Comparison of ENCODE assay signal across 10 cellular contexts in genomic region chr5:172721455-172722308, GRCh38. TPM values are rescaled to one million over a fixed set of nuclear protein-coding genes. Genes with fewer than 3 reads are reported as not detected.
DNase-seq lines count a peak whose midpoint lies in the region; ATAC-seq and TF ChIP-seq lines count a peak whose summit lies in the region.
"Had no signal": no experiment of that assay in that cellular context is flagged by ENCODE, and none has a peak within 500 bp of the region (broad histone marks: within the 10 kb centered on the region; RNA-seq: fewer than 3 reads in every experiment).

No MANE protein-coding gene starts in this region.

- no peaks in the 10 kb centered on the region for H3K27me3 Mint-ChIP-seq in T-cell
- peaks cover 15% of the 10 kb centered on the region for H3K27me3 Mint-ChIP-seq in neural progenitor cell (ENCODE audit: insufficient read depth, low read depth)

- CTCF ChIA-PET in A673 (lab: Charles Lee) (interaction anchor here (2.2 kb wide), 1 partner anchor 14 kb away, joined by 5 read pairs; no protein-coding TSS in a partner anchor), T-cell (lab: Charles Lee) (interaction anchor here in 1 of 2 donors (0.5 kb wide), 1 partner anchor 172 kb away, joined by 3 read pairs; no protein-coding TSS in a partner anchor)

- peak in 2 of 4 experiments; percentile 11 to 12 for ATAC-seq in T-cell (replicated peaks in 1 of 4)
- no peak for ATAC-seq in GM18858 (IDR thresholded peaks at IDR 0.05; ENCODE audit: unreplicated experiment)

- H3F3A ChIP-seq in neural progenitor cell (ENCODE audit: low read depth): no peaks in the 10 kb centered on the region

- POLR2A ChIA-PET in A673 (lab: Charles Lee; ENCODE audit: low non-redundant PET): no interaction called here
- POLR2A ChIA-PET in T-cell (lab: Charles Lee): interaction anchor here in 1 of 2 donors (0.7 kb wide), 1 partner anchor 209 kb away, joined by 4 read pairs; no protein-coding TSS in a partner anchor

- H3K9ac ChIP-seq in neural progenitor cell: no peak overlapping the region

- peak; percentile 37 for DNase-seq in A673 (ENCODE audit: low spot score)
- no peak for DNase-seq in T-cell
- peak; percentile 84 for DNase-seq in fibroblast of peridontal ligament (ENCODE audit: extremely low read depth)
- DNase-seq in osteoblast (ENCODE audit: insufficient read length, low spot score, missing footprints): peak; percentile 68
- no peak for DNase-seq in DMS53 treated with DMSO at 0.1 percent for 48 hours (lab: John Stamatoyannopoulos, UW; ENCODE audit: unreplicated experiment)
- DNase-seq in retina: no peak
- DNase-seq in neural progenitor cell (ENCODE audit: low spot score): no peak

- H3K9me3 ChIP-seq in A673 (ENCODE audit: low read depth, low read length, poor library complexity, severe bottlenecking) (no peaks in the 10 kb centered on the region), osteoblast (ENCODE audit: low read depth, low read length) (no peaks in the 10 kb centered on the region), neural progenitor cell (ENCODE audit: low read depth) (no peaks in the 10 kb centered on the region)

- no peaks in the 10 kb centered on the region for H3K27me3 ChIP-seq in A673 (replicated peaks; ENCODE audit: insufficient read depth, low read depth, low read length, poor library complexity)
- H3K27me3 ChIP-seq in osteoblast (ENCODE audit: insufficient read depth, low read length): no peaks in the 10 kb centered on the region
- peaks cover 67% of the 10 kb centered on the region for H3K27me3 ChIP-seq in neural progenitor cell

- TF ChIP-seq CTCF in A673 (conservative IDR thresholded peaks at IDR 0.05; ENCODE audit: low read depth, low read length) (no peak), osteoblast (IDR thresholded peaks at IDR 0.05; ENCODE audit: extremely low read depth, low read depth, low read length) (no peak), neural progenitor cell (IDR thresholded peaks at IDR 0.05) (no peak)

- H3K36me3 Mint-ChIP-seq in T-cell (no peaks in the 10 kb centered on the region), neural progenitor cell (no peaks in the 10 kb centered on the region)

- H3K36me3 ChIP-seq in A673 (ENCODE audit: insufficient read depth, low read length, poor library complexity, severe bottlenecking) (no peaks in the 10 kb centered on the region), osteoblast (ENCODE audit: insufficient read depth, low read length) (no peaks in the 10 kb centered on the region), neural progenitor cell (no peaks in the 10 kb centered on the region)

- H3K4me1 ChIP-seq in A673 (ENCODE audit: insufficient read depth, low read length, poor library complexity, severe bottlenecking): peaks cover 18% of the 10 kb centered on the region
- H3K4me1 ChIP-seq in osteoblast (ENCODE audit: insufficient read depth, low read length): peaks cover 18% of the 10 kb centered on the region
- H3K4me1 ChIP-seq in neural progenitor cell: no peaks in the 10 kb centered on the region

- H3K4me1 Mint-ChIP-seq in T-cell: peaks cover 7 to 22% (median 21%) of the 10 kb centered on the region in 3 donors
- peaks cover 10% of the 10 kb centered on the region for H3K4me1 Mint-ChIP-seq in neural progenitor cell

- H3K9me3 Mint-ChIP-seq in T-cell (no peaks in the 10 kb centered on the region), neural progenitor cell (no peaks in the 10 kb centered on the region)
- H3K9me3 Mint-ChIP-seq: T-helper 2 cell treated with Interferon-gamma antibody and Interleukin-4, amounts not matched to agents 5 μg/mL and 100 μg/mL, for 36 hours had no signal

- H4K20me1 ChIP-seq in osteoblast (ENCODE audit: insufficient read depth, low read length): no peaks in the 10 kb centered on the region
- H4K20me1 ChIP-seq in neural progenitor cell (ENCODE audit: low read depth): no peaks in the 10 kb centered on the region

- H3K79me2 ChIP-seq in osteoblast (ENCODE audit: insufficient read depth, low read length) (no peaks in the 10 kb centered on the region), neural progenitor cell (ENCODE audit: low read depth) (no peaks in the 10 kb centered on the region)

- peak overlapping the region; percentile 55 to 71 for H3K27ac Mint-ChIP-seq in T-cell
- no peak overlapping the region for H3K27ac Mint-ChIP-seq in neural progenitor cell
- H3K27ac Mint-ChIP-seq: T-helper 2 cell treated with Interferon-gamma antibody and Interleukin-4, amounts not matched to agents 5 μg/mL and 100 μg/mL, for 36 hours had no signal

- H3K4me2 ChIP-seq in osteoblast (ENCODE audit: insufficient read depth, low read length) (peak overlapping the region; percentile 57), neural progenitor cell (no peak overlapping the region)

- no TSS peak for BruUV-seq in A673 (replicated peaks; lab: Mats Ljungman, UMichigan)

- H2AFZ ChIP-seq in osteoblast (ENCODE audit: low read length): peak overlapping the region; percentile 11
- no peak overlapping the region for H2AFZ ChIP-seq in neural progenitor cell (replicated peaks)

- peak overlapping the region in 1 of 3 donors; percentile 13 for H3K4me3 Mint-ChIP-seq in T-cell
- H3K4me3 Mint-ChIP-seq in neural progenitor cell: no peak overlapping the region
- H3K4me3 Mint-ChIP-seq: T-helper 2 cell treated with Interferon-gamma antibody and Interleukin-4, amounts not matched to agents 5 μg/mL and 100 μg/mL, for 36 hours had no signal

- H3K27ac ChIP-seq in A673 (ENCODE audit: low read depth, low read length, poor library complexity, severe bottlenecking): no peak overlapping the region
- no peak overlapping the region for H3K27ac ChIP-seq in osteoblast (ENCODE audit: low read depth, low read length)
- no peak overlapping the region for H3K27ac ChIP-seq in neural progenitor cell
- H3K27ac ChIP-seq: HL-60 had no signal

- intact Hi-C loops in A673 (cut with micrococcal nuclease; ENCODE audit: unreplicated experiment): no loop called here

- H3K4me3 ChIP-seq in A673 (ENCODE audit: low read depth, low read length, poor library complexity, severe bottlenecking) (no peak overlapping the region), osteoblast (ENCODE audit: insufficient read depth, low read length) (peak overlapping the region; percentile 33), neural progenitor cell (no peak overlapping the region)

RNA-seq across cellular contexts. Expression of gene DUSP1, which starts 49.3 kb away (rescaled TPM):
- 11.3 and 13.1 TPM in 2 replicates for total RNA-seq in A673 (2021)
- 1,000 to 10,000 TPM in 2 of 5 donors, 10 to 100 TPM in 3; 22.6 to 1,564 (median 28.9) TPM for total RNA-seq in T-cell
- total RNA-seq in osteoblast: 69.2 and 74.6 TPM in 2 replicates
- total RNA-seq in neural progenitor cell (ENCODE audit: low replicate concordance): 4.2 and 12.8 TPM in 2 replicates

Comparison
In these comparisons a context has a peak if more than half of its experiments do, and no peak if none do; other contexts are left out.
1. DNase-seq: peak in A673 (single experiment), fibroblast of peridontal ligament (single experiment) and osteoblast (single experiment); none in T-cell (0 of 34), DMS53 treated with DMSO at 0.1 percent for 48 hours (single experiment), retina (single experiment) and neural progenitor cell (single experiment).